Comparison of ENCODE assay signal across 1 cellular context in genomic region chr7:159113056-159113455, GRCh38.
TF ChIP-seq lines count a peak whose summit lies in the region.

No MANE protein-coding gene starts in this region.

TF ChIP-seq in K562, 482 proteins besides CTCF, POLR2A, EP300 and RAD21 (continued from another document):
- TF ChIP-seq, protein P1, sequence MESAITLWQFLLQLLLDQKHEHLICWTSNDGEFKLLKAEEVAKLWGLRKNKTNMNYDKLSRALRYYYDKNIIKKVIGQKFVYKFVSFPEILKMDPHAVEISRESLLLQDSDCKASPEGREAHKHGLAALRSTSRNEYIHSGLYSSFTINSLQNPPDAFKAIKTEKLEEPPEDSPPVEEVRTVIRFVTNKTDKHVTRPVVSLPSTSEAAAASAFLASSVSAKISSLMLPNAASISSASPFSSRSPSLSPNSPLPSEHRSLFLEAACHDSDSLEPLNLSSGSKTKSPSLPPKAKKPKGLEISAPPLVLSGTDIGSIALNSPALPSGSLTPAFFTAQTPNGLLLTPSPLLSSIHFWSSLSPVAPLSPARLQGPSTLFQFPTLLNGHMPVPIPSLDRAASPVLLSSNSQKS (CRISPR knock-in tag; IDR thresholded peaks at IDR 0.05) = no peak
- TF ChIP-seq ZMIZ1 (IDR thresholded peaks at IDR 0.05; ENCODE audit: low read depth in 2 of 2, low read length in 2 of 2) (no peak), ESRRA (IDR thresholded peaks at IDR 0.05; ENCODE audit: borderline replicate concordance, low read depth) (no peak), EP400 (IDR thresholded peaks at IDR 0.05) (no peak), NR2C2 (CRISPR knock-in tag; IDR thresholded peaks at IDR 0.05) (no peak), NR2C2 (tag; IDR thresholded peaks at IDR 0.05) (0 out of 2 replicates have a peak, but pooled peaks have one; percentile 16), HOXB6 (CRISPR knock-in tag; IDR thresholded peaks at IDR 0.05; ENCODE audit: borderline replicate concordance) (no peak), BRD4 (IDR thresholded peaks at IDR 0.05) (no peak), PRPF4 (IDR thresholded peaks at IDR 0.05; ENCODE audit: insufficient read depth, low read depth, low read length, poor library complexity, severe bottlenecking) (no peak), POLR2G (IDR thresholded peaks at IDR 0.05; ENCODE audit: low read depth, low read length) (no peak), MED1 (CRISPR knock-in tag; IDR thresholded peaks at IDR 0.05; ENCODE audit: borderline replicate concordance) (no peak), NR2C1 (IDR thresholded peaks at IDR 0.05) (0 out of 2 replicates have a peak, but pooled peaks have one; percentile 19), NR2C1 (tag; IDR thresholded peaks at IDR 0.05) (peak; percentile 40; the same call in 1 of the 2 replicates), NBN (IDR thresholded peaks at IDR 0.05; ENCODE audit: low read depth) (no peak)
